Comparison of ENCODE assay signal across 15 cellular contexts in the genomic region with DNA sequence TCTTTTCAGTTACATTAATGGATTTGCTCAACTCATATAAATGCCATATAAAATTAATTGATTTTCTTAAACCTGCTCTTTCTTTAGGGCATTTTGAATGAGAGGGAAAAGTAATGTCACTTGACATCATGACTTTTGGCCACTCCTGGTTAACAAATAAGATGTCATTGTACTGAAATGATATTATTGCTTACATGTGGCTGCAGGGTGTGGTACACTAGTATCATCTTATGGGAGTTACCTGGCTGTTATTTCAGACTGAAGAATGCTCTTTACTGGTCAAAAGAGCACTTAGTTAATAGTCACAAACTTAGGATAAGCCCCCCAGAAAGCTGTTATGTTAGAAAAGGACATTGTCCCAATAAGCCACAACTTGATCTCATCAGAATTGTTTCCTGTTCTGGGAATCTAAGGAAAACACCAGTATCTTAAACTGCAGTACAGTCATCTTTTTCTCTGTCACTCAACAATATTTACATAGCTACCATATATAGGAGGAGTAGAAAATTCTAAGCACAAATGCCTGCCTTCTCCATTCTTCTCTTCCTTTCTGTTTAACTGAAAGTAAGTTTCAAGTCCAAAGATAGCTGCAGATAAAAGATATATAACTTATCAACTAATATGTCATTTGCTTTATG. TPM values are rescaled to one million over a fixed set of nuclear protein-coding genes. Genes with fewer than 3 reads are reported as not detected.
DNase-seq lines count a peak whose midpoint lies in the region; ATAC-seq and TF ChIP-seq lines count a peak whose summit lies in the region.
"Had no signal": no experiment of that assay in that cellular context is flagged by ENCODE, and none has a peak within 500 bp of the region (broad histone marks: within the 10 kb centered on the region; RNA-seq: fewer than 3 reads in every experiment).

No MANE protein-coding gene starts in this region.

- no peaks in the 10 kb centered on the region for H3K9me3 Mint-ChIP-seq in HFFc6
- H3K9me3 Mint-ChIP-seq in activated CD4-positive, alpha-beta memory T cell treated with anti-CD3 and anti-CD28 coated beads, Interleukin-2, amount 10 ng/mL, durations not matched to agents 7 days and 5 days, result no peaks in the 10 kb centered on the region

- TF ChIP-seq CTCF in HFFc6 (IDR thresholded peaks at IDR 0.05), result no peak
- no peak for TF ChIP-seq CTCF in gastroesophageal sphincter (IDR thresholded peaks at IDR 0.05)
- TF ChIP-seq CTCF in psoas muscle (IDR thresholded peaks at IDR 0.05), result no peak

- H3K27me3 Mint-ChIP-seq in HFFc6 (ENCODE audit: insufficient read depth), result no peaks in the 10 kb centered on the region; the same call in 1 of the 2 replicates
- H3K27me3 Mint-ChIP-seq in activated CD4-positive, alpha-beta memory T cell treated with anti-CD3 and anti-CD28 coated beads, Interleukin-2, amount 10 ng/mL, durations not matched to agents 7 days and 5 days, result no peaks in the 10 kb centered on the region

- H3K27ac ChIP-seq in gastroesophageal sphincter, result peak overlapping the region in 3 of 4 donors; percentile 5 to 39 (median 21)
- H3K27ac ChIP-seq in psoas muscle, result peak overlapping the region; percentile 33

- CTCF ChIA-PET in activated CD4-positive, alpha-beta memory T cell treated with anti-CD3 and anti-CD28 coated beads, Interleukin-2, amount 10 ng/mL, durations not matched to agents 7 days and 5 days (lab: Charles Lee), result no interaction called here

- peak overlapping the region; percentile 83 for H3K27ac Mint-ChIP-seq in HFFc6
- H3K27ac Mint-ChIP-seq in activated CD4-positive, alpha-beta memory T cell treated with anti-CD3 and anti-CD28 coated beads, Interleukin-2, amount 10 ng/mL, durations not matched to agents 7 days and 5 days, result peak overlapping the region; percentile 67

- no peak for TF ChIP-seq EP300 in gastroesophageal sphincter (IDR thresholded peaks at IDR 0.05)

- H3K36me3 ChIP-seq in gastroesophageal sphincter, result peaks cover 0 to 64% of the 10 kb centered on the region in 2 donors
- H3K36me3 ChIP-seq in psoas muscle (ENCODE audit: insufficient read depth in 1 of 2, low read depth in 1 of 2), result peaks cover 0 to 70% of the 10 kb centered on the region in 2 donors

- POLR2A ChIA-PET in activated CD4-positive, alpha-beta memory T cell treated with anti-CD3 and anti-CD28 coated beads, Interleukin-2, amount 10 ng/mL, durations not matched to agents 7 days and 5 days (lab: Charles Lee), result no interaction called here

- H3K9me3 ChIP-seq in gastroesophageal sphincter, result no peaks in the 10 kb centered on the region
- H3K9me3 ChIP-seq in psoas muscle, result no peaks in the 10 kb centered on the region
- H3K9me3 ChIP-seq: upper lobe of right lung had no signal

- TF ChIP-seq POLR2A in gastroesophageal sphincter (IDR thresholded peaks at IDR 0.05) (no peak), erythroblast (IDR thresholded peaks at IDR 0.05; ENCODE audit: low read length) (no peak)

- H3K4me1 ChIP-seq in gastroesophageal sphincter, result peaks cover 0 to 4% (median 0%) of the 10 kb centered on the region in 3 donors
- peaks cover 5% of the 10 kb centered on the region for H3K4me1 ChIP-seq in psoas muscle
- H3K4me1 ChIP-seq: upper lobe of right lung had no signal

- H3K27me3 ChIP-seq in gastroesophageal sphincter, result no peaks in the 10 kb centered on the region
- no peaks in the 10 kb centered on the region for H3K27me3 ChIP-seq in psoas muscle (ENCODE audit: insufficient read depth in 3 of 3, low read length in 2 of 3)
- H3K27me3 ChIP-seq: upper lobe of right lung had no signal

- H3K4me1 Mint-ChIP-seq in HFFc6 (ENCODE audit: low read depth), result peaks cover 29% of the 10 kb centered on the region
- H3K4me1 Mint-ChIP-seq in activated CD4-positive, alpha-beta memory T cell treated with anti-CD3 and anti-CD28 coated beads, Interleukin-2, amount 10 ng/mL, durations not matched to agents 7 days and 5 days, result peaks cover 10% of the 10 kb centered on the region

- peaks cover 61% of the 10 kb centered on the region for H3K36me3 Mint-ChIP-seq in HFFc6 (ENCODE audit: low read depth)
- H3K36me3 Mint-ChIP-seq in activated CD4-positive, alpha-beta memory T cell treated with anti-CD3 and anti-CD28 coated beads, Interleukin-2, amount 10 ng/mL, durations not matched to agents 7 days and 5 days (ENCODE audit: low read depth), result peaks cover 59% of the 10 kb centered on the region

- H3K4me3 ChIP-seq in gastroesophageal sphincter (no peak overlapping the region), psoas muscle (no peak overlapping the region)
- H3K4me3 ChIP-seq: smooth muscle cell, upper lobe of right lung had no signal

- intact Hi-C loops in psoas muscle (cut with DNase I), result no loop called here

- no peak for ATAC-seq in gastroesophageal sphincter
- no peak for ATAC-seq in psoas muscle
- ATAC-seq in HG02981 (IDR thresholded peaks at IDR 0.05; ENCODE audit: unreplicated experiment), result no peak
- no peak for ATAC-seq in GM19395 (IDR thresholded peaks at IDR 0.05; ENCODE audit: unreplicated experiment)
- ATAC-seq: upper lobe of right lung had no signal

- no peak for DNase-seq in HFFc6
- DNase-seq in activated CD4-positive, alpha-beta memory T cell treated with anti-CD3 and anti-CD28 coated beads, Interleukin-2, amount 10 ng/mL, durations not matched to agents 7 days and 5 days, result no peak
- no peak for DNase-seq in psoas muscle
- no peak for DNase-seq in mesenteric fat pad (ENCODE audit: low spot score)
- no peak for DNase-seq in erythroblast (lab: John Stamatoyannopoulos, UW)
- DNase-seq: activated CD4-positive, alpha-beta T cell treated with anti-CD3 and anti-CD28 coated beads, Interleukin-2, amount 50 U/mL, for 1 hour; mesendoderm; NCI-H187; occipital lobe; T1000; upper lobe of right lung had no signal

- H3K4me3 Mint-ChIP-seq in HFFc6, result no peak overlapping the region
- H3K4me3 Mint-ChIP-seq in activated CD4-positive, alpha-beta memory T cell treated with anti-CD3 and anti-CD28 coated beads, Interleukin-2, amount 10 ng/mL, durations not matched to agents 7 days and 5 days, result no peak overlapping the region

RNA-seq across cellular contexts. Expression of a gene that starts 53.9 kb away (rescaled TPM):
- 100 to 1,000 TPM; 255 to 313 (median 279) TPM for total RNA-seq in HFFc6 (2021; fragmentation: NEBNext Ultra II Directional; extraction: Animal tissue kit (Norgen Biotek cat#: 25700))
- total RNA-seq in activated CD4-positive, alpha-beta memory T cell treated with anti-CD3 and anti-CD28 coated beads, Interleukin-2, amount 10 ng/mL, durations not matched to agents 7 days and 5 days, result 1 to 10 TPM; 6.2 to 8.9 TPM
- total RNA-seq in gastroesophageal sphincter, result 10 to 100 TPM; 23.3 to 59.8 (median 39.9) TPM
- 10 to 100 TPM in 2 of 4 donors, 1 to 10 TPM in 2; 4.6 to 17.5 (median 8.5) TPM for total RNA-seq in psoas muscle
- 1 to 10 TPM; 3.5 to 5.9 (median 3.6) TPM for polyA plus RNA-seq in psoas muscle
- 46.1 TPM for total RNA-seq in mesenteric fat pad
